14 cellular contexts compared by ENCODE assay signal in genomic region chr5:68379275-68380026, GRCh38.
DNase-seq lines count a peak whose midpoint lies in the region; ATAC-seq and TF ChIP-seq lines count a peak whose summit lies in the region.
"Had no signal": no experiment of that assay in that cellular context is flagged by ENCODE, and none has a peak within 500 bp of the region (broad histone marks: within the 10 kb centered on the region; RNA-seq: fewer than 3 reads in every experiment).

No MANE protein-coding gene starts in this region.

- H3K4me3 ChIP-seq in BLaER1 (no peak overlapping the region), fibroblast of lung (replicated peaks in 1 of 4; ENCODE audit: control extremely low read depth in 1 of 4, insufficient read depth in 1 of 4, low read depth in 3 of 4, low read length in 4 of 4) (no peak overlapping the region), parathyroid adenoma (ENCODE audit: low read depth, low read length) (no peak overlapping the region), right lobe of liver (no peak overlapping the region)
- H3K4me3 ChIP-seq: thyroid gland had no signal

- no peaks in the 10 kb centered on the region for H3K36me3 ChIP-seq in BLaER1
- H3K36me3 ChIP-seq in fibroblast of lung (ENCODE audit: control insufficient read depth, insufficient read depth, low read length) = no peaks in the 10 kb centered on the region
- H3K36me3 ChIP-seq in parathyroid adenoma (ENCODE audit: control insufficient read depth, insufficient read depth, low read length) = no peaks in the 10 kb centered on the region
- no peaks in the 10 kb centered on the region for H3K36me3 ChIP-seq in right lobe of liver
- H3K36me3 ChIP-seq: thyroid gland had no signal

- ATAC-seq in HG03469 (IDR thresholded peaks at IDR 0.05; ENCODE audit: unreplicated experiment) (no peak), right lobe of liver (no peak)

- 89% methylated on average over 3 of the region's 3 CpGs for WGBS in right lobe of liver (ENCODE audit: insufficient coverage, low coverage, low lambda C conversion rate, missing lambda C conversion rate)

- H2AFZ ChIP-seq in fibroblast of lung (ENCODE audit: low read length) (no peak overlapping the region), parathyroid adenoma (peak overlapping the region; percentile 45)

- DNase-seq in M059J (ENCODE audit: low read depth) (peak; percentile 27), fibroblast of lung (ENCODE audit: low read depth in 2 of 2) (peak; percentile 7 to 13), right lobe of liver (no peak), OCI-M2 (lab: John Stamatoyannopoulos, UW; ENCODE audit: unreplicated experiment) (no peak), GM20000 (ENCODE audit: low spot score) (no peak)
- DNase-seq: activated CD4-positive, alpha-beta T cell treated with anti-CD3 and anti-CD28 coated beads for 48 hours; activated naive CD4-positive, alpha-beta T cell; NCI-H1105 treated with DMSO at 0.1 percent for 48 hours; Right ventricle myocardium superior; stimulated activated CD4-positive, alpha-beta T cell treated with anti-CD3 and anti-CD28 coated beads, Interleukin-15, amount 100 ng/mL, for 24 hours; thyroid gland had no signal

- H3K9ac ChIP-seq in BLaER1 = no peak overlapping the region
- no peak overlapping the region for H3K9ac ChIP-seq in fibroblast of lung (ENCODE audit: insufficient read depth, low read length)
- H3K9ac ChIP-seq in parathyroid adenoma = no peak overlapping the region

- H3K27me3 ChIP-seq in BLaER1 (no peaks in the 10 kb centered on the region), fibroblast of lung (ENCODE audit: control insufficient read depth, insufficient read depth, low read length) (no peaks in the 10 kb centered on the region), parathyroid adenoma (ENCODE audit: control insufficient read depth, insufficient read depth, low read length) (no peaks in the 10 kb centered on the region), right lobe of liver (no peaks in the 10 kb centered on the region)
- H3K27me3 ChIP-seq: thyroid gland had no signal

- intact Hi-C loops in right lobe of liver (cut with DNase I) = no loop called here

- no peak for TF ChIP-seq POLR2A in right lobe of liver (IDR thresholded peaks at IDR 0.05)

- no peaks in the 10 kb centered on the region for H3K9me3 ChIP-seq in BLaER1
- no peaks in the 10 kb centered on the region for H3K9me3 ChIP-seq in fibroblast of lung (ENCODE audit: control insufficient read depth, insufficient read depth, low read depth, low read length)
- no peaks in the 10 kb centered on the region for H3K9me3 ChIP-seq in parathyroid adenoma (ENCODE audit: control insufficient read depth, low read length)
- no peaks in the 10 kb centered on the region for H3K9me3 ChIP-seq in right lobe of liver
- H3K9me3 ChIP-seq: thyroid gland had no signal

- H3K79me2 ChIP-seq in fibroblast of lung (ENCODE audit: control insufficient read depth, insufficient read depth, low read length) (no peaks in the 10 kb centered on the region), parathyroid adenoma (no peaks in the 10 kb centered on the region)

- TF ChIP-seq CTCF in fibroblast of lung (conservative IDR thresholded peaks at IDR 0.05 in 1 of 2, IDR thresholded peaks at IDR 0.05 in 1 of 2; ENCODE audit: low read depth in 1 of 2, low read length in 2 of 2) = no peak
- TF ChIP-seq CTCF in parathyroid adenoma (IDR thresholded peaks at IDR 0.05) = no peak
- TF ChIP-seq CTCF in right lobe of liver (IDR thresholded peaks at IDR 0.05) = no peak
- no peak for TF ChIP-seq CTCF in GM20000 (IDR thresholded peaks at IDR 0.05; ENCODE audit: extremely low read depth, missing control alignments)

- H3K27ac ChIP-seq in BLaER1 (no peak overlapping the region), fibroblast of lung (ENCODE audit: insufficient read depth, low read length) (no peak overlapping the region), parathyroid adenoma (no peak overlapping the region), right lobe of liver (no peak overlapping the region)
- H3K27ac ChIP-seq: thyroid gland had no signal

- no peaks in the 10 kb centered on the region for H4K20me1 ChIP-seq in BLaER1
- H4K20me1 ChIP-seq in fibroblast of lung (ENCODE audit: control insufficient read depth, extremely low read depth, insufficient read depth, low read length) = no peaks in the 10 kb centered on the region

- H3K4me2 ChIP-seq in BLaER1 (peak overlapping the region; percentile 23; the same call in 1 of the 2 replicates), fibroblast of lung (ENCODE audit: extremely low read depth, insufficient read depth, low read length) (no peak overlapping the region), parathyroid adenoma (ENCODE audit: low read length) (no peak overlapping the region)

- H3K4me1 ChIP-seq in BLaER1 (peaks cover 42% of the 10 kb centered on the region), fibroblast of lung (ENCODE audit: control insufficient read depth, extremely low read depth, insufficient read depth, low read length) (no peaks in the 10 kb centered on the region), parathyroid adenoma (peaks cover 18% of the 10 kb centered on the region), right lobe of liver (no peaks in the 10 kb centered on the region)
- H3K4me1 ChIP-seq: thyroid gland had no signal

Comparison
In these comparisons a context has a peak if more than half of its experiments do, and no peak if none do; other contexts are left out.
1. DNase-seq: peak in M059J (single experiment) and fibroblast of lung (2 of 2); none in right lobe of liver (0 of 3), OCI-M2 (single experiment) and GM20000 (single experiment).